10 cellular contexts compared by ENCODE assay signal in the genomic region with DNA sequence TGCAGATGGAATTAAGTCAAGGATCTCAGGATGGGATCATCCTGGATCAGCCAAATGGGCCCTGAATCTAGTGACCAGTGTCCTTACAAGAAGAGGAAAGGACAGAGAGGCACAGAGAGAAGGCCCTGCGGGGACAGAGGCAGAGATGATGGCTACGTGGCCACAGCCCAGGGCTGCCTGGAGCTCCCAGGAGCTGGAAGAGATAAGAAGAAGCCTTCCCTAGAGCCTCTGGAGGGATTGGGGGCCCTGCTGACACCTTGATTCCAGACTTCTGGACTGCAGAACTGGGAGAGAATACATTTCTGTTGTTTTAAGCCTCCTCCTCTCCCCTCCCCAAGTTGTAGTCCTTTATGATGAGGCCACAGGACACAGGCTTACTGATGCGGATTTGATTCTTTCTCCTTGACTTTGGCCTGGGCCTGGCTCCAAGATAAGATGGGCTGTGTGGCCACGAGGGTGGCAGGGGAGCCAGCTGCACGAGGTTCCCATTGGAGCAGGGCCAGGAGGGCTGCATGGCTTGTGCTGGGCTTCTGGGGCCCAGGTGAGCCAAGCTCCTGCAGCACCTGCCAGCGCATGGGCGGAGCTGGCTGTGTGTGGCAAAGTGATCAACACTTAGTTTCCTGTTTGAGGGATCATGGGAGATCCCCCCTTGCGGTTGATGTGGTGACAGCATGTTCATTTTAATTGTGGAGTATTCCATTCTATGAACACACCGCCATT.
DNase-seq lines count a peak whose midpoint lies in the region; ATAC-seq, FAIRE-seq and TF ChIP-seq lines count a peak whose summit lies in the region.
"Had no signal": no experiment of that assay in that cellular context is flagged by ENCODE, and none has a peak within 500 bp of the region (broad histone marks: within the 10 kb centered on the region; RNA-seq: fewer than 3 reads in every experiment).

No MANE protein-coding gene starts in this region.

- H3K4me3 ChIP-seq in kidney (ENCODE audit: low read length in 2 of 2): no peak overlapping the region
- H3K4me3 ChIP-seq: uterus had no signal

- peaks cover 35% of the 10 kb centered on the region for H3K27me3 Mint-ChIP-seq in activated T-helper 1 cell treated with anti-CD3 and anti-CD28 coated beads, Interleukin-12 subunit alpha, Interleukin-12 subunit beta, Interleukin-2, Interleukin-4 antibody, amounts not matched to agents 30 ng/mL and 10 ng/mL and 1 ng/mL, durations not matched to agents 14 hours and 24 hours and 36 hours (ENCODE audit: insufficient read depth)
- peaks cover 70% of the 10 kb centered on the region for H3K27me3 Mint-ChIP-seq in stimulated activated naive CD8-positive, alpha-beta T cell treated with anti-CD3 and anti-CD28 coated beads, Interleukin-15, amount 100 ng/mL, for 72 hours

- H3K9me3 Mint-ChIP-seq in activated T-helper 1 cell treated with anti-CD3 and anti-CD28 coated beads, Interleukin-12 subunit alpha, Interleukin-12 subunit beta, Interleukin-2, Interleukin-4 antibody, amounts not matched to agents 30 ng/mL and 10 ng/mL and 1 ng/mL, durations not matched to agents 14 hours and 24 hours and 36 hours: no peaks in the 10 kb centered on the region
- no peaks in the 10 kb centered on the region for H3K9me3 Mint-ChIP-seq in stimulated activated naive CD8-positive, alpha-beta T cell treated with anti-CD3 and anti-CD28 coated beads, Interleukin-15, amount 100 ng/mL, for 72 hours
- H3K9me3 Mint-ChIP-seq: mesothelial cell of epicardium had no signal

- no peak for TF ChIP-seq CTCF in kidney (IDR thresholded peaks at IDR 0.05; ENCODE audit: borderline replicate concordance, extremely low read depth, insufficient read depth)

- no peak overlapping the region for H3K27ac Mint-ChIP-seq in activated T-helper 1 cell treated with anti-CD3 and anti-CD28 coated beads, Interleukin-12 subunit alpha, Interleukin-12 subunit beta, Interleukin-2, Interleukin-4 antibody, amounts not matched to agents 30 ng/mL and 10 ng/mL and 1 ng/mL, durations not matched to agents 14 hours and 24 hours and 36 hours
- peak overlapping the region in 1 of 2 donors; percentile 90 for H3K27ac Mint-ChIP-seq in stimulated activated naive CD8-positive, alpha-beta T cell treated with anti-CD3 and anti-CD28 coated beads, Interleukin-15, amount 100 ng/mL, for 72 hours
- H3K27ac Mint-ChIP-seq: mesothelial cell of epicardium had no signal

- no peaks in the 10 kb centered on the region for H3K4me1 ChIP-seq in kidney (ENCODE audit: control insufficient read depth in 1 of 2, insufficient read depth in 1 of 2, low read depth in 1 of 2, low read length in 2 of 2)
- H3K4me1 ChIP-seq: uterus had no signal

- H3K36me3 ChIP-seq in kidney (ENCODE audit: control insufficient read depth in 1 of 2, insufficient read depth in 2 of 2, low read length in 2 of 2): no peaks in the 10 kb centered on the region
- H3K36me3 ChIP-seq: uterus had no signal

- H3K9me3 ChIP-seq in kidney (ENCODE audit: control insufficient read depth in 1 of 2, low read length in 2 of 2): no peaks in the 10 kb centered on the region
- H3K9me3 ChIP-seq: uterus had no signal

- no peak overlapping the region for H3K9ac ChIP-seq in kidney (ENCODE audit: low read length in 2 of 2)

- ATAC-seq in stimulated activated naive CD8-positive, alpha-beta T cell treated with anti-CD3 and anti-CD28 coated beads, Interleukin-15, amount 100 ng/mL, for 72 hours: peak; percentile 89
- ATAC-seq in GM21360 (IDR thresholded peaks at IDR 0.05; ENCODE audit: unreplicated experiment): no peak

- intact Hi-C loops in activated T-helper 1 cell treated with anti-CD3 and anti-CD28 coated beads, Interleukin-12 subunit alpha, Interleukin-12 subunit beta, Interleukin-2, Interleukin-4 antibody, amounts not matched to agents 30 ng/mL and 10 ng/mL and 1 ng/mL, durations not matched to agents 14 hours and 24 hours and 36 hours (cut with micrococcal nuclease): no loop called here
- intact Hi-C loops in kidney (cut with DNase I): no loop called here

- H3K4me1 Mint-ChIP-seq in activated T-helper 1 cell treated with anti-CD3 and anti-CD28 coated beads, Interleukin-12 subunit alpha, Interleukin-12 subunit beta, Interleukin-2, Interleukin-4 antibody, amounts not matched to agents 30 ng/mL and 10 ng/mL and 1 ng/mL, durations not matched to agents 14 hours and 24 hours and 36 hours (ENCODE audit: low read depth): peaks cover 14% of the 10 kb centered on the region
- peaks cover 28% of the 10 kb centered on the region for H3K4me1 Mint-ChIP-seq in stimulated activated naive CD8-positive, alpha-beta T cell treated with anti-CD3 and anti-CD28 coated beads, Interleukin-15, amount 100 ng/mL, for 72 hours

- H3K36me3 Mint-ChIP-seq in activated T-helper 1 cell treated with anti-CD3 and anti-CD28 coated beads, Interleukin-12 subunit alpha, Interleukin-12 subunit beta, Interleukin-2, Interleukin-4 antibody, amounts not matched to agents 30 ng/mL and 10 ng/mL and 1 ng/mL, durations not matched to agents 14 hours and 24 hours and 36 hours (ENCODE audit: low read depth): no peaks in the 10 kb centered on the region
- H3K36me3 Mint-ChIP-seq: mesothelial cell of epicardium had no signal

- DNase-seq in activated T-helper 1 cell treated with Interleukin-2 at 50 U/mL for 16 hours (ENCODE audit: low read depth) (peak; percentile 4), kidney (peak; percentile 60), kidney tubule cell (ENCODE audit: low spot score) (no peak), NCI-H2107 (lab: John Stamatoyannopoulos, UW) (no peak)
- DNase-seq in activated T-helper 1 cell treated with anti-CD3 and anti-CD28 coated beads, Interleukin-12 subunit alpha, Interleukin-12 subunit beta, Interleukin-2, Interleukin-4 antibody, amounts not matched to agents 30 ng/mL and 10 ng/mL and 1 ng/mL, durations not matched to agents 14 hours and 24 hours and 36 hours (ENCODE audit: low spot score): no peak
- peak; percentile 17 for DNase-seq in activated CD8-positive, alpha-beta memory T cell treated with anti-CD3 and anti-CD28 coated beads, Interleukin-2, amount 50 U/mL, for 24 hours (ENCODE audit: extremely low read depth)
- DNase-seq in stimulated activated naive CD8-positive, alpha-beta T cell treated with anti-CD3 and anti-CD28 coated beads, Interleukin-15, amount 100 ng/mL, for 72 hours: peak; percentile 38 to 67
- DNase-seq: uterus had no signal

- H3K4me3 Mint-ChIP-seq in activated T-helper 1 cell treated with anti-CD3 and anti-CD28 coated beads, Interleukin-12 subunit alpha, Interleukin-12 subunit beta, Interleukin-2, Interleukin-4 antibody, amounts not matched to agents 30 ng/mL and 10 ng/mL and 1 ng/mL, durations not matched to agents 14 hours and 24 hours and 36 hours: no peak overlapping the region
- H3K4me3 Mint-ChIP-seq in stimulated activated naive CD8-positive, alpha-beta T cell treated with anti-CD3 and anti-CD28 coated beads, Interleukin-15, amount 100 ng/mL, for 72 hours: peak overlapping the region in 1 of 2 donors; percentile 19
- H3K4me3 Mint-ChIP-seq: mesothelial cell of epicardium had no signal

- no peak overlapping the region for H3K27ac ChIP-seq in kidney (ENCODE audit: low read depth in 2 of 2, low read length in 2 of 2)
- H3K27ac ChIP-seq: uterus had no signal

- FAIRE-seq in kidney (lab: Jason Lieb, UNC): no peak

Comparison
In these comparisons a context has a peak if more than half of its experiments do, and no peak if none do; other contexts are left out.
1. DNase-seq: peak in activated T-helper 1 cell treated with Interleukin-2 at 50 U/mL for 16 hours (single experiment), activated CD8-positive, alpha-beta memory T cell treated with anti-CD3 and anti-CD28 coated beads, Interleukin-2, amount 50 U/mL, for 24 hours (single experiment), kidney (single experiment) and stimulated activated naive CD8-positive, alpha-beta T cell treated with anti-CD3 and anti-CD28 coated beads, Interleukin-15, amount 100 ng/mL, for 72 hours (2 of 2); none in activated T-helper 1 cell treated with anti-CD3 and anti-CD28 coated beads, Interleukin-12 subunit alpha, Interleukin-12 subunit beta, Interleukin-2, Interleukin-4 antibody, amounts not matched to agents 30 ng/mL and 10 ng/mL and 1 ng/mL, durations not matched to agents 14 hours and 24 hours and 36 hours (single experiment), kidney tubule cell (single experiment) and NCI-H2107 (single experiment).